In genomic region chr6:119436583-119436982, GRCh38 we compare ENCODE assay signal across 15 cellular contexts.
DNase-seq lines count a peak whose midpoint lies in the region; ATAC-seq, FAIRE-seq and TF ChIP-seq lines count a peak whose summit lies in the region.
"Had no signal": no experiment of that assay in that cellular context is flagged by ENCODE, and none has a peak within 500 bp of the region (broad histone marks: within the 10 kb centered on the region; RNA-seq: fewer than 3 reads in every experiment).

No MANE protein-coding gene starts in this region.

- in situ Hi-C loops in KBM-7 (cut with MboI; ENCODE audit: low pct_unique_long_range_greater_than_20kb, low sequenced_read_pairs) = no loop called here
- in situ Hi-C loops in K562 (cut with MboI) = no loop called here

- BruUV-seq in K562 (replicated peaks; lab: Mats Ljungman, UMichigan) = no TSS peak

- H3K4me1 ChIP-seq in K562 (replicated peaks in 1 of 2; ENCODE audit: control insufficient read depth in 2 of 2, insufficient read depth in 2 of 2, low read length in 2 of 2) (peaks cover 0 to 6% of the 10 kb centered on the region in 2 experiments; a peak in 2 of 5 replicates), small intestine (ENCODE audit: control insufficient read depth in 2 of 2, insufficient read depth in 1 of 2, low read depth in 1 of 2, low read length in 1 of 2) (no peaks in the 10 kb centered on the region), mesenchymal stem cell (ENCODE audit: control insufficient read depth, insufficient read depth, low read depth, low read length) (no peaks in the 10 kb centered on the region)
- H3K4me1 ChIP-seq: A549, Caco-2 had no signal

- CTCF ChIA-PET in K562 (lab: Yijun Ruan, JAX; ENCODE audit: low intra/inter-chr PET ratio) = no interaction called here

- H3K27me3 ChIP-seq in K562 (ENCODE audit: control insufficient read depth in 2 of 2, insufficient read depth in 2 of 2, low read length in 2 of 2) = no peaks in the 10 kb centered on the region
- no peaks in the 10 kb centered on the region for H3K27me3 ChIP-seq in small intestine (ENCODE audit: control insufficient read depth in 2 of 2, insufficient read depth in 2 of 2, low read length in 2 of 2)
- no peaks in the 10 kb centered on the region for H3K27me3 ChIP-seq in mesenchymal stem cell (ENCODE audit: control insufficient read depth in 1 of 2, insufficient read depth in 1 of 2, low read length in 2 of 2)

- H3K36me3 ChIP-seq in K562 (ENCODE audit: control insufficient read depth, insufficient read depth, low read length) (no peaks in the 10 kb centered on the region), small intestine (ENCODE audit: control insufficient read depth in 2 of 2, insufficient read depth in 2 of 2, low read length in 2 of 2) (no peaks in the 10 kb centered on the region), mesenchymal stem cell (ENCODE audit: control insufficient read depth in 1 of 2, insufficient read depth in 2 of 2, low read depth in 1 of 2, low read length in 2 of 2) (no peaks in the 10 kb centered on the region)

- H3K9me3 ChIP-seq in K562 (replicated peaks; ENCODE audit: control insufficient read depth, insufficient read depth, low read depth, low read length) (no peaks in the 10 kb centered on the region), small intestine (ENCODE audit: control insufficient read depth, low read depth) (no peaks in the 10 kb centered on the region), mesenchymal stem cell (ENCODE audit: control insufficient read depth, low read length) (no peaks in the 10 kb centered on the region)
- H3K9me3 ChIP-seq: A549, Caco-2 had no signal

- TF ChIP-seq CTCF in K562 (IDR thresholded peaks at IDR 0.05 in 2 of 3, conservative IDR thresholded peaks at IDR 0.05 in 1 of 3; ENCODE audit: insufficient read depth in 2 of 3, low read depth in 1 of 3, low read length in 3 of 3) = no peak

- H3K23ac ChIP-seq in mesenchymal stem cell (ENCODE audit: low read length in 2 of 2) = no peak overlapping the region

- intact Hi-C loops in K562 (cut with micrococcal nuclease) = loop anchor here (5.0 kb wide), 1 partner anchor 84 kb away; no protein-coding TSS in a partner anchor

- peak; percentile 70 for FAIRE-seq in K562 (lab: Jason Lieb, UNC)
- no peak for FAIRE-seq in small intestine (lab: Jason Lieb, UNC)
- FAIRE-seq: A549, GM12892 had no signal

- H3K4me3 ChIP-seq in K562 (no peak overlapping the region), small intestine (ENCODE audit: low read depth in 1 of 2, low read length in 2 of 2) (no peak overlapping the region), mesenchymal stem cell (ENCODE audit: insufficient read depth in 1 of 2, low read depth in 1 of 2, low read length in 2 of 2) (no peak overlapping the region)
- H3K4me3 ChIP-seq: A549, GM23338 had no signal

- no peak overlapping the region for H2BK15ac ChIP-seq in mesenchymal stem cell (ENCODE audit: low read depth, poor library complexity, severe bottlenecking)

- POLR2A ChIA-PET in K562 (lab: Yijun Ruan, JAX) = interaction anchor here (1.1 kb wide), 1 partner anchor 26 kb away, joined by 3 read pairs; no protein-coding TSS in a partner anchor

- H2AK5ac ChIP-seq in mesenchymal stem cell (ENCODE audit: low read length, severe bottlenecking) = no peak overlapping the region

- H3K79me1 ChIP-seq in mesenchymal stem cell (replicated peaks; ENCODE audit: low read length, poor library complexity, severe bottlenecking) = no peaks in the 10 kb centered on the region

- H3K4ac ChIP-seq in mesenchymal stem cell (ENCODE audit: low read depth in 1 of 2, low read length in 2 of 2) = no peak overlapping the region

- no peak for TF ChIP-seq POLR2A in K562 (conservative IDR thresholded peaks at IDR 0.05)

- H3K4me2 ChIP-seq in K562 (ENCODE audit: insufficient read depth, low read length) (no peak overlapping the region), mesenchymal stem cell (ENCODE audit: low read length, poor library complexity, severe bottlenecking) (no peak overlapping the region)
- H3K4me2 ChIP-seq: A549, GM23338 had no signal

- no peaks in the 10 kb centered on the region for H3K79me2 ChIP-seq in K562 (ENCODE audit: control insufficient read depth, insufficient read depth, low read length)

- peak; percentile 88 for ATAC-seq in K562
- ATAC-seq in GM21515 (IDR thresholded peaks at IDR 0.05; ENCODE audit: unreplicated experiment) = no peak
- ATAC-seq: A549; CD8-positive, alpha-beta T cell; GM23338 had no signal

- H4K8ac ChIP-seq in mesenchymal stem cell (ENCODE audit: low read length) = no peak overlapping the region

- H4K20me1 ChIP-seq in K562 (replicated peaks; ENCODE audit: control insufficient read depth, insufficient read depth, low read length) = no peaks in the 10 kb centered on the region

- H3K9me1 ChIP-seq in K562 (ENCODE audit: control insufficient read depth, insufficient read depth, low read length) = no peaks in the 10 kb centered on the region

- DNase-seq in KBM-7 (peak; percentile 62), OCI-M1 (lab: John Stamatoyannopoulos, UW) (peak; percentile 81), K562 (ENCODE audit: extremely low read depth in 1 of 4, low spot score in 3 of 4) (peak; percentile 24 to 66 (median 50)), small intestine (peak; percentile 45), HK-2 (ENCODE audit: unreplicated experiment) (no peak), mesenchymal stem cell (no peak)
- DNase-seq: Caco-2; CD8-positive, alpha-beta T cell; DND-41; GDM1; H9 had no signal

- no peak overlapping the region for H3K18ac ChIP-seq in mesenchymal stem cell (ENCODE audit: low read depth in 1 of 2, low read length in 2 of 2)

- H3K14ac ChIP-seq in mesenchymal stem cell (ENCODE audit: low read length in 2 of 2) = no peak overlapping the region

- no peak overlapping the region for H2BK120ac ChIP-seq in mesenchymal stem cell (ENCODE audit: low read depth, low read length)

- no peak overlapping the region for H4K91ac ChIP-seq in mesenchymal stem cell (ENCODE audit: low read length)

- no peak overlapping the region for H2BK12ac ChIP-seq in mesenchymal stem cell (ENCODE audit: low read length in 2 of 2)

- no peak overlapping the region for H2BK5ac ChIP-seq in mesenchymal stem cell (ENCODE audit: low read depth, low read length, poor library complexity, severe bottlenecking)

- H3K27ac ChIP-seq in K562 (ENCODE audit: extremely low read depth, low read depth, low read length) = no peak overlapping the region
- H3K27ac ChIP-seq in small intestine (ENCODE audit: low read depth in 1 of 2, low read length in 1 of 2) = no peak overlapping the region
- no peak overlapping the region for H3K27ac ChIP-seq in mesenchymal stem cell (ENCODE audit: low read length, poor library complexity, severe bottlenecking)
- H3K27ac ChIP-seq: A549 had no signal

- TF ChIP-seq RAD21 in K562 (CRISPR knock-in tag; conservative IDR thresholded peaks at IDR 0.05 in 1 of 2, IDR thresholded peaks at IDR 0.05 in 1 of 2) = no peak

- H3K9ac ChIP-seq in K562 (ENCODE audit: insufficient read depth in 1 of 2, low read depth in 2 of 2, low read length in 2 of 2) (no peak overlapping the region), mesenchymal stem cell (ENCODE audit: low read length) (no peak overlapping the region)

- 1% methylated on average over 3 of the region's 3 CpGs for WGBS in K562 (ENCODE audit: insufficient coverage, low coverage, missing lambda C conversion rate)
- 28 to 53% (median 30%) methylated on average over 3 of the region's 3 CpGs for WGBS in small intestine, 3 donors
- WGBS in mesenchymal stem cell = 86% methylated on average over 3 of the region's 3 CpGs

- peak; percentile 33; the same call in 1 of the 2 replicates for TF ChIP-seq EP300 in K562 (IDR thresholded peaks at IDR 0.05; ENCODE audit: low read length)

- H2AFZ ChIP-seq in K562 (ENCODE audit: low read depth, low read length) (peak overlapping the region; percentile 65), mesenchymal stem cell (ENCODE audit: low read depth, low read length) (no peak overlapping the region)
- H2AFZ ChIP-seq: GM23338 had no signal

TF ChIP-seq in K562, 482 proteins besides CTCF, POLR2A, EP300 and RAD21 (continues in another document):
- TF ChIP-seq SMARCA4 (IDR thresholded peaks at IDR 0.05) (peak; percentile 83), ARID1B (IDR thresholded peaks at IDR 0.05) (peak; percentile 78), ZNF77 (CRISPR knock-in tag; IDR thresholded peaks at IDR 0.05) (no peak), ZBTB33 (CRISPR knock-in tag; IDR thresholded peaks at IDR 0.05) (no peak), XRCC3 (IDR thresholded peaks at IDR 0.05) (no peak), TEAD4 (IDR thresholded peaks at IDR 0.05; ENCODE audit: low read length) (peak; percentile 76), TEAD4 (CRISPR knock-in tag; IDR thresholded peaks at IDR 0.05; ENCODE audit: borderline replicate concordance) (no peak), CREB1 (IDR thresholded peaks at IDR 0.05) (no peak), CREB1 (CRISPR knock-in tag; IDR thresholded peaks at IDR 0.05) (no peak), MBD1 (CRISPR knock-in tag; IDR thresholded peaks at IDR 0.05) (no peak), PURB (CRISPR knock-in tag; IDR thresholded peaks at IDR 0.05; ENCODE audit: low read depth) (no peak)

Comparison
In these comparisons a context has a peak if more than half of its experiments do, and no peak if none do; other contexts are left out.
1. DNase-seq: peak in KBM-7 (single experiment), OCI-M1 (single experiment), K562 (4 of 4) and small intestine (single experiment); none in HK-2 (single experiment) and mesenchymal stem cell (single experiment).